Comparison of ENCODE assay signal across 8 cellular contexts in the genomic region with DNA sequence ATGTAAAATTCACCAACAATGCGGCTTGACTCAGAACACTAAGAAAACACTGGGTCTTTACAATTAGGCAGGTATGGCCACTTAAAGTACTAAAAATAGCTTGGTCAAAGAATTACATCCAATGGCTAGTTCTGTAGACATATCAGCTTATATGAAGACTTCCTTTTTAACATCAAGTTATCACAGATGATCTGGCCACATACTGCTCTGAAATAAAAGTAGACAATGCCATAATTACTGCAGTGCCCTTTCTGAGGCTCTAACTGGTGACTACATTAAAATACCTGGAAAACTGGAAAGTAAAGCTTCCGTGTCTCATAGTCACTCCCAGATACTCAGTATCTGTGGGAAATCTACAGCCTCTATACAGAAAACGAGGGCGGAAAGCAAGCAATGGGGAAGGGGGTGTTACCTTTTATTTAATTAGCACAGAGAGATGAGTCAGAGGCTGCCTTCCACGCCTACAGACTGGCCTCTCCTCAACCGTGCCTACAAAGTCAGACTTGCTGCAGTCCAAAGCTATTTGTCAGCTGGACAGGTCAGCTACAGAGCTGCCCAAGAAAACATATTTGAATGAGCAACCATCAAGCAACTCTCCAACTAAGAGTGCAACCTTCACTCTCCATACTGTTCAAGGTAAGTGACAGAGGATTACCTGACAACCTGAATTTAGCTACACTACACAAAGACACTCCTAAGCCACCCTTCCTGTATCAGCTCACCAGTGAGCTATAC. TPM values are rescaled to one million over a fixed set of nuclear protein-coding genes. Genes with fewer than 3 reads are reported as not detected.
DNase-seq lines count a peak whose midpoint lies in the region; ATAC-seq and TF ChIP-seq lines count a peak whose summit lies in the region.

No MANE protein-coding gene starts in this region.

- no peaks in the 10 kb centered on the region for H3K27me3 Mint-ChIP-seq in activated CD4-positive, alpha-beta T cell treated with anti-CD3 and anti-CD28 coated beads, Interleukin-2, amount 10 ng/mL, durations not matched to agents 7 days and 5 days
- H3K27me3 Mint-ChIP-seq in natural killer cell (ENCODE audit: low read depth in 2 of 2): no peaks in the 10 kb centered on the region

- intact Hi-C loops in natural killer cell (cut with micrococcal nuclease): no loop called here

- TF ChIP-seq CTCF in natural killer cell (IDR thresholded peaks at IDR 0.05): no peak

- peak overlapping the region; percentile 81 for H3K27ac Mint-ChIP-seq in activated CD4-positive, alpha-beta T cell treated with anti-CD3 and anti-CD28 coated beads, Interleukin-2, amount 10 ng/mL, durations not matched to agents 7 days and 5 days
- H3K27ac Mint-ChIP-seq in natural killer cell: no peak overlapping the region

- CTCF ChIA-PET in activated CD4-positive, alpha-beta T cell treated with anti-CD3 and anti-CD28 coated beads, Interleukin-2, amount 10 ng/mL, durations not matched to agents 7 days and 5 days (lab: Charles Lee): interaction anchor here (0.8 to 1.9 kb wide), 5 partner anchors 14 to 51 kb away, joined by 3 to 5 read pairs (median 3); no protein-coding TSS in a partner anchor

- DNase-seq in NCI-H1417 treated with DMSO at 0.1 percent for 48 hours (lab: John Stamatoyannopoulos, UW): peak; percentile 37
- DNase-seq in activated CD4-positive, alpha-beta T cell treated with anti-CD3 and anti-CD28 coated beads, Interleukin-2, amount 10 ng/mL, durations not matched to agents 7 days and 5 days: peak; percentile 33
- peak; percentile 96 for DNase-seq in epithelial cell of prostate (ENCODE audit: low read depth, low spot score)
- DNase-seq in natural killer cell: no peak
- no peak for DNase-seq in putamen (ENCODE audit: low spot score)
- DNase-seq in NCI-H187 treated with DMSO at 0.1 percent for 48 hours (lab: John Stamatoyannopoulos, UW): no peak

- peak overlapping the region; percentile 97 for H3K27ac ChIP-seq in epithelial cell of prostate

- POLR2A ChIA-PET in activated CD4-positive, alpha-beta T cell treated with anti-CD3 and anti-CD28 coated beads, Interleukin-2, amount 10 ng/mL, durations not matched to agents 7 days and 5 days (lab: Charles Lee): no interaction called here

- H3K9me3 Mint-ChIP-seq in activated CD4-positive, alpha-beta T cell treated with anti-CD3 and anti-CD28 coated beads, Interleukin-2, amount 10 ng/mL, durations not matched to agents 7 days and 5 days: peaks cover 16% of the 10 kb centered on the region
- H3K9me3 Mint-ChIP-seq in natural killer cell: peaks cover 2 to 5% of the 10 kb centered on the region in 2 donors

- peaks cover 67% of the 10 kb centered on the region for H3K4me1 Mint-ChIP-seq in activated CD4-positive, alpha-beta T cell treated with anti-CD3 and anti-CD28 coated beads, Interleukin-2, amount 10 ng/mL, durations not matched to agents 7 days and 5 days
- peaks cover 8 to 17% of the 10 kb centered on the region in 2 donors for H3K4me1 Mint-ChIP-seq in natural killer cell

- H3K36me3 Mint-ChIP-seq in activated CD4-positive, alpha-beta T cell treated with anti-CD3 and anti-CD28 coated beads, Interleukin-2, amount 10 ng/mL, durations not matched to agents 7 days and 5 days (ENCODE audit: low read depth): peaks cover 70% of the 10 kb centered on the region
- peaks cover 7% of the 10 kb centered on the region for H3K36me3 Mint-ChIP-seq in natural killer cell

- ATAC-seq in GM18502 (IDR thresholded peaks at IDR 0.05; ENCODE audit: poor library complexity, unreplicated experiment): peak; percentile 58
- ATAC-seq in HG02763 (IDR thresholded peaks at IDR 0.05; ENCODE audit: unreplicated experiment): peak; percentile 82
- peak in 2 of 3 donors; percentile 40 to 69 for ATAC-seq in natural killer cell

- peak overlapping the region; percentile 47 for H3K4me3 Mint-ChIP-seq in activated CD4-positive, alpha-beta T cell treated with anti-CD3 and anti-CD28 coated beads, Interleukin-2, amount 10 ng/mL, durations not matched to agents 7 days and 5 days
- no peak overlapping the region for H3K4me3 Mint-ChIP-seq in natural killer cell

RNA-seq across cellular contexts. Expression of a gene that starts 8.7 kb away (rescaled TPM):
- total RNA-seq in activated CD4-positive, alpha-beta T cell treated with anti-CD3 and anti-CD28 coated beads, Interleukin-2, amount 10 ng/mL, durations not matched to agents 7 days and 5 days: 10 to 100 TPM; 85.7 to 88.8 TPM
- total RNA-seq in natural killer cell: 10 to 100 TPM in 2 of 3 donors, 1 to 10 TPM in 1; 6.8 to 18.9 (median 14.5) TPM

Comparison
In these comparisons a context has a peak if more than half of its experiments do, and no peak if none do; other contexts are left out.
1. DNase-seq: peak in NCI-H1417 treated with DMSO at 0.1 percent for 48 hours (single experiment), activated CD4-positive, alpha-beta T cell treated with anti-CD3 and anti-CD28 coated beads, Interleukin-2, amount 10 ng/mL, durations not matched to agents 7 days and 5 days (single experiment) and epithelial cell of prostate (single experiment); none in natural killer cell (single experiment), putamen (single experiment) and NCI-H187 treated with DMSO at 0.1 percent for 48 hours (single experiment).
2. RNA of a gene that starts 8.7 kb away (total RNA-seq): 85.7 to 88.8 TPM in activated CD4-positive, alpha-beta T cell treated with anti-CD3 and anti-CD28 coated beads, Interleukin-2, amount 10 ng/mL, durations not matched to agents 7 days and 5 days; 6.8 to 18.9 TPM in natural killer cell; every median in the first group is over 4 times any median in the second.
3. Peak in every context shown above with its lines, with median percentiles within 50 percentile points of each other: ATAC-seq.